8 cellular contexts compared by ENCODE assay signal in the genomic region with DNA sequence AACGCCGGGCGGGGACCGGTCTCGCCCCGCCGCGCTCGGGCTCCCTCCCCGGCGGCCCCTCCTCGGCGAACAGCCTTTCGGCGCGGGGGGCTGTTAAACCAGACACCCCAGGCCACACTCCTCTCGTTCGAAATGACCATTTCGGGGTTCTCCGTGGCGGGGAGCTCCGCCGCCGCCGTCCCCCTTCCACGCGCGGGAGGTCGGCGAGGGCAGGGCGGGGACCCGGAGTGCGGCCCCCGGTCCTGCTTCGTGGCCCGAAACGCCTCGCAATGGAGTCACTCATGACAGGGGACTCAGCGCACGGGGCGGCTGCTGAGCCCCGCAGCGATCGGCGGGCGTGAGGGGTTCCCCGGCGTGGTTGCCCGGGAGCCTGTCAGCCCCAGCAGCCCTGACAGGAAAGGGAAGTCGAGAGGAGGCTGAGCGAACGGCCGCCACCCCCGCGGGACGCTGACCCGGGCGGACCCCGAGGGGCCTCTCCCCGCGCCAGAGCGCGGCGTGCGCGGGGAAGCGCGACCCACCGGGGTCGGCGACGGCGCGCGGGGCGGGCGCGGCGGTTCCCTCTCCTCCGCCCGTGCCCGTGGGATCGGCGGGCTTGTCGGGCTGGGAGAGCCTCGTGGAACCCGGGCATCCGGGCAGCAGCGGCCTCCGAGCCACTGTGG. TPM values are rescaled to one million over a fixed set of nuclear protein-coding genes. Genes with fewer than 3 reads are reported as not detected.
DNase-seq lines count a peak whose midpoint lies in the region; ATAC-seq and TF ChIP-seq lines count a peak whose summit lies in the region.

No MANE protein-coding gene starts in this region.

- BruUV-seq in Panc1 (replicated peaks; lab: Mats Ljungman, UMichigan) = no TSS peak

- DNase-seq in AG09309 (ENCODE audit: low read depth) (no peak), Panc1 (ENCODE audit: low read depth, low spot score) (no peak), superior temporal gyrus (ENCODE audit: extremely low spot score) (no peak)
- peak; percentile 58 for DNase-seq in activated naive CD8-positive, alpha-beta T cell treated with anti-CD3 and anti-CD28 coated beads, Interleukin-2, amount 50 U/mL, for 24 hours
- DNase-seq in stimulated activated CD4-positive, alpha-beta T cell treated with anti-CD3 and anti-CD28 coated beads, Interleukin-12 subunit alpha, Interleukin-12 subunit beta, amount 100 ng/mL, for 48 hours (ENCODE audit: low read depth in 2 of 3, low spot score in 1 of 3) = peak in 2 of 3 donors; percentile 20 to 46

- no peaks in the 10 kb centered on the region for H3K9me3 ChIP-seq in Panc1 (ENCODE audit: control insufficient read depth, insufficient read depth, low read depth, low read length)
- H3K9me3 ChIP-seq in iPS-15b (ENCODE audit: control insufficient read depth, insufficient read depth, low read length) = peaks cover 4% of the 10 kb centered on the region

- H3K4me1 ChIP-seq in Panc1 (ENCODE audit: control insufficient read depth, insufficient read depth, low read length) (peaks cover 12% of the 10 kb centered on the region), iPS-15b (ENCODE audit: control insufficient read depth, insufficient read depth, low read length) (no peaks in the 10 kb centered on the region)

- H3K9ac ChIP-seq in iPS-15b (ENCODE audit: low read depth, low read length) = no peak overlapping the region

- intact Hi-C loops in Panc1 (cut with micrococcal nuclease; ENCODE audit: unreplicated experiment) = no loop called here

- ATAC-seq in GM18868 (IDR thresholded peaks at IDR 0.05; ENCODE audit: unreplicated experiment) (peak; percentile 41), HG03064 (IDR thresholded peaks at IDR 0.05; ENCODE audit: low read depth, unreplicated experiment) (peak; percentile 49), Panc1 (peak; percentile 72)
- peak; percentile 38 for ATAC-seq in activated naive CD8-positive, alpha-beta T cell treated with anti-CD3 and anti-CD28 coated beads, Interleukin-2, amount 50 U/mL, for 24 hours

- H3K4me3 Mint-ChIP-seq in activated naive CD8-positive, alpha-beta T cell treated with anti-CD3 and anti-CD28 coated beads, Interleukin-2, amount 50 U/mL, for 24 hours = peak overlapping the region; percentile 72

- peaks cover 14% of the 10 kb centered on the region for H3K4me1 Mint-ChIP-seq in activated naive CD8-positive, alpha-beta T cell treated with anti-CD3 and anti-CD28 coated beads, Interleukin-2, amount 50 U/mL, for 24 hours

- H3K27ac Mint-ChIP-seq in activated naive CD8-positive, alpha-beta T cell treated with anti-CD3 and anti-CD28 coated beads, Interleukin-2, amount 50 U/mL, for 24 hours = no peak overlapping the region

- H3K9me3 Mint-ChIP-seq in activated naive CD8-positive, alpha-beta T cell treated with anti-CD3 and anti-CD28 coated beads, Interleukin-2, amount 50 U/mL, for 24 hours = peaks cover 4% of the 10 kb centered on the region

- H3K27ac ChIP-seq in Panc1 (ENCODE audit: low read length) = peak overlapping the region; percentile 34; the same call in 1 of the 2 replicates

- H3K4me3 ChIP-seq in AG09309 (ENCODE audit: control insufficient read depth, low read depth, low read length) (peak overlapping the region; percentile 79), Panc1 (ENCODE audit: low read depth in 2 of 2, low read length in 2 of 2) (peak overlapping the region; percentile 52 to 72), iPS-15b (ENCODE audit: low read depth, low read length) (peak overlapping the region; percentile 53)

- in situ Hi-C loops in Panc1 (cut with HindIII; ENCODE audit: low pct_unique_long_range_greater_than_20kb, low sequenced_read_pairs) = no loop called here

- H3K27me3 ChIP-seq in Panc1 (ENCODE audit: control insufficient read depth, insufficient read depth, low read length) (no peaks in the 10 kb centered on the region), iPS-15b (ENCODE audit: control insufficient read depth, insufficient read depth, low read length) (peaks cover 64% of the 10 kb centered on the region)

- H3K27me3 Mint-ChIP-seq in activated naive CD8-positive, alpha-beta T cell treated with anti-CD3 and anti-CD28 coated beads, Interleukin-2, amount 50 U/mL, for 24 hours = peaks cover 25% of the 10 kb centered on the region

- POLR2A ChIA-PET in Panc1 (lab: Charles Lee) = interaction anchor here (0.7 kb wide), 1 partner anchor 11 kb away, joined by 3 read pairs; no protein-coding TSS in a partner anchor

- CTCF ChIA-PET in Panc1 (lab: Charles Lee) = interaction anchor here (0.6 to 1.3 kb wide), 2 partner anchors 59 to 359 kb away, joined by 3 read pairs; no protein-coding TSS in a partner anchor

- TF ChIP-seq CTCF in AG09309 (IDR thresholded peaks at IDR 0.05; ENCODE audit: control insufficient read depth, insufficient read depth, low read depth, low read length, missing control alignments) (no peak), Panc1 (IDR thresholded peaks at IDR 0.05) (no peak)

- no peaks in the 10 kb centered on the region for H3K36me3 ChIP-seq in Panc1 (ENCODE audit: control insufficient read depth, insufficient read depth, low read length)
- H3K36me3 ChIP-seq in iPS-15b (ENCODE audit: control insufficient read depth, insufficient read depth, low read length) = no peaks in the 10 kb centered on the region

- no peaks in the 10 kb centered on the region for H3K36me3 Mint-ChIP-seq in activated naive CD8-positive, alpha-beta T cell treated with anti-CD3 and anti-CD28 coated beads, Interleukin-2, amount 50 U/mL, for 24 hours (ENCODE audit: low read depth)

RNA-seq across cellular contexts. Expression of a gene that starts 0.5 kb away (rescaled TPM):
- 6.3 TPM for total RNA-seq in Panc1 (2021; ENCODE audit: unreplicated experiment)
- polyA plus RNA-seq in Panc1 (2012; ENCODE audit: insufficient read length) = 6.6 TPM

RNA-seq across cellular contexts. Expression of a gene that starts 26.8 kb away (rescaled TPM):
- 122 TPM for total RNA-seq in Panc1 (2021; ENCODE audit: unreplicated experiment)
- polyA plus RNA-seq in Panc1 (2012; ENCODE audit: insufficient read length) = 133 TPM

Comparison
In these comparisons a context has a peak if more than half of its experiments do, and no peak if none do; other contexts are left out.
1. DNase-seq: peak in activated naive CD8-positive, alpha-beta T cell treated with anti-CD3 and anti-CD28 coated beads, Interleukin-2, amount 50 U/mL, for 24 hours (single experiment) and stimulated activated CD4-positive, alpha-beta T cell treated with anti-CD3 and anti-CD28 coated beads, Interleukin-12 subunit alpha, Interleukin-12 subunit beta, amount 100 ng/mL, for 48 hours (2 of 3); none in AG09309 (single experiment), Panc1 (single experiment) and superior temporal gyrus (single experiment).
2. Peak in every context shown above with its lines, with median percentiles within 50 percentile points of each other: H3K4me3 ChIP-seq and ATAC-seq.